In genomic region chr7:148622887-148623585, GRCh38 we compare ENCODE assay signal across 11 cellular contexts. TPM values are rescaled to one million over a fixed set of nuclear protein-coding genes. Genes with fewer than 3 reads are reported as not detected.
A peak's percentile ranks its signal among the peaks of the same experiment; 100 is the strongest.
DNase-seq lines count a peak whose midpoint lies in the region; ATAC-seq and TF ChIP-seq lines count a peak whose summit lies in the region.
"Had no signal": no experiment of that assay in that cellular context is flagged by ENCODE, and none has a peak within 500 bp of the region (broad histone marks: within the 10 kb centered on the region; RNA-seq: fewer than 3 reads in every experiment).

No MANE protein-coding gene starts in this region.

- no peak overlapping the region for H3K4me3 ChIP-seq in SJCRH30
- no peak overlapping the region for H3K4me3 ChIP-seq in coronary artery

- peaks cover 25% of the 10 kb centered on the region for H3K4me1 ChIP-seq in SJCRH30

- H3K27ac ChIP-seq in SJCRH30 (no peak overlapping the region), coronary artery (no peak overlapping the region)

- no peak for TF ChIP-seq CTCF in coronary artery (IDR thresholded peaks at IDR 0.05)

- peak; percentile 3 for DNase-seq in G401 (ENCODE audit: low spot score)
- peak; percentile 42 to 79 for DNase-seq in NCI-H2081 (lab: John Stamatoyannopoulos, UW)
- peak; percentile 30 to 54 for DNase-seq in SJCRH30
- DNase-seq in left lobe of liver (ENCODE audit: low spot score) = peak; percentile 58
- no peak for DNase-seq in stimulated activated CD4-positive, alpha-beta T cell treated with anti-CD3 and anti-CD28 coated beads, Interleukin-4, amount 100 ng/mL, for 1 hour
- no peak for DNase-seq in coronary artery (ENCODE audit: low spot score)
- DNase-seq in activated CD4-positive, alpha-beta T cell treated with anti-CD3 and anti-CD28 coated beads for 4 hours = no peak
- DNase-seq: CD8-positive, alpha-beta memory T cell; right cardiac atrium had no signal

- in situ Hi-C loops in G401 (cut with HindIII; ENCODE audit: low sequenced_read_pairs) = no loop called here

- ATAC-seq in left lobe of liver = peak; percentile 73
- no peak for ATAC-seq in esophagus mucosa
- ATAC-seq: right cardiac atrium had no signal

- H3K9me3 ChIP-seq in SJCRH30 (replicated peaks) = no peaks in the 10 kb centered on the region

- no peaks in the 10 kb centered on the region for H3K36me3 ChIP-seq in SJCRH30

- no peaks in the 10 kb centered on the region for H3K27me3 ChIP-seq in SJCRH30

RNA-seq across cellular contexts. Expression of gene C7orf33, which starts 32.5 kb away (rescaled TPM):
- not detected in 2 replicates for total RNA-seq in G401 (2014; rRNA removed; shearing (Covaris generic))
- total RNA-seq in SJCRH30 (2014; rRNA removed; shearing (Covaris generic)) = 0.13 and 0.53 TPM in 2 replicates
- total RNA-seq in left lobe of liver = not detected
- total RNA-seq in esophagus mucosa = not detected
- total RNA-seq: CD8-positive, alpha-beta memory T cell; MCF 10A; right cardiac atrium had no signal

Comparison
In these comparisons a context has a peak if more than half of its experiments do, and no peak if none do; other contexts are left out.
1. DNase-seq: peak in G401 (single experiment), NCI-H2081 (2 of 2), SJCRH30 (2 of 2) and left lobe of liver (single experiment); none in stimulated activated CD4-positive, alpha-beta T cell treated with anti-CD3 and anti-CD28 coated beads, Interleukin-4, amount 100 ng/mL, for 1 hour (single experiment), coronary artery (single experiment) and activated CD4-positive, alpha-beta T cell treated with anti-CD3 and anti-CD28 coated beads for 4 hours (0 of 2).